Comparison of ENCODE assay signal across 26 cellular contexts in genomic region chr12:26683443-26683842, GRCh38.
"Had no signal": no experiment of that assay in that cellular context is flagged by ENCODE, and none has a peak within 500 bp of the region (broad histone marks: within the 10 kb centered on the region; RNA-seq: fewer than 3 reads in every experiment).

No MANE protein-coding gene starts in this region.

- H3K4me3 ChIP-seq: coronary artery, dorsolateral prefrontal cortex, esophagus squamous epithelium, gastrocnemius medialis, heart right ventricle, left lung, lower lobe of right lung, mucosa of descending colon had no signal

- H3K27me3 ChIP-seq: dorsolateral prefrontal cortex, esophagus squamous epithelium, gastrocnemius medialis, heart right ventricle, left lung had no signal

- FAIRE-seq: colon, islet of Langerhans, keratinocyte had no signal

- H3K27ac ChIP-seq: coronary artery, dorsolateral prefrontal cortex, epithelial cell of prostate, esophagus squamous epithelium, gastrocnemius medialis, heart right ventricle, left lung, lower lobe of right lung had no signal

- H3K27ac Mint-ChIP-seq: mesothelial cell of epicardium had no signal

- H3K4me1 ChIP-seq: esophagus squamous epithelium, gastrocnemius medialis, left lung, lower lobe of right lung had no signal

- ATAC-seq: esophagus mucosa, gastrocnemius medialis, heart right ventricle, left cardiac atrium, left lung, left ventricle myocardium superior, lower lobe of right lung, mucosa of descending colon had no signal

- H3K9me3 ChIP-seq: esophagus squamous epithelium, gastrocnemius medialis had no signal

- DNase-seq: dermis blood vessel endothelial cell; dorsolateral prefrontal cortex; effector CD4-positive, alpha-beta T cell; effector memory CD4-positive, alpha-beta T cell; erythroblast; esophagus squamous epithelium; foreskin fibroblast; foreskin melanocyte; gastrocnemius medialis; glutamatergic neuron; head of caudate nucleus; heart right ventricle; hippocampal formation; left cardiac atrium; left lung; left ventricle myocardium superior; lower lobe of right lung; mesenchymal stem cell; mucosa of descending colon had no signal

- H3K4me3 Mint-ChIP-seq: mesothelial cell of epicardium had no signal
